9 cellular contexts compared by ENCODE assay signal in genomic region chr11:59847620-59848019, GRCh38. TPM values are rescaled to one million over a fixed set of nuclear protein-coding genes. Genes with fewer than 3 reads are reported as not detected.
"Had no signal": no experiment of that assay in that cellular context is flagged by ENCODE, and none has a peak within 500 bp of the region (broad histone marks: within the 10 kb centered on the region; RNA-seq: fewer than 3 reads in every experiment).

No MANE protein-coding gene starts in this region.

- DNase-seq: GDM1, GF-D8 had no signal

- H3K4me3 ChIP-seq: GM12878 had no signal

- ATAC-seq: GM12878 had no signal

- FAIRE-seq: G401.6, GM12878, GM12891, GM12892, GM18507, GM19239 had no signal

RNA-seq across cellular contexts. Expression of gene CBLIF, which starts 2.3 kb away (rescaled TPM):
- total RNA-seq: G401, GM12878 had no signal
- polyA plus RNA-seq: GM12878 had no signal

RNA-seq across cellular contexts. Expression of gene TCN1, which starts 18.7 kb away (rescaled TPM):
- total RNA-seq: G401, GM12878 had no signal
- polyA plus RNA-seq: GM12878 had no signal

RNA-seq across cellular contexts. Expression of gene OOSP3, which starts 31.0 kb away (rescaled TPM):
- total RNA-seq: G401, GM12878 had no signal
